Comparison of ENCODE assay signal across 18 cellular contexts in genomic region chr6:44339301-44339700, GRCh38. TPM values are rescaled to one million over a fixed set of nuclear protein-coding genes. Genes with fewer than 3 reads are reported as not detected.
DNase-seq lines count a peak whose midpoint lies in the region; ATAC-seq, FAIRE-seq and TF ChIP-seq lines count a peak whose summit lies in the region.
"Had no signal": no experiment of that assay in that cellular context is flagged by ENCODE, and none has a peak within 500 bp of the region (broad histone marks: within the 10 kb centered on the region; RNA-seq: fewer than 3 reads in every experiment).

No MANE protein-coding gene starts in this region.

- no peaks in the 10 kb centered on the region for H3K79me1 ChIP-seq in H9 (ENCODE audit: insufficient read depth, low read depth, low read length, poor library complexity, severe bottlenecking)

- H3K4me1 Mint-ChIP-seq in MCF 10A (ENCODE audit: insufficient read depth, unreplicated experiment): no peaks in the 10 kb centered on the region
- peaks cover 33 to 35% of the 10 kb centered on the region in 2 experiments for H3K4me1 Mint-ChIP-seq in H9
- H3K4me1 Mint-ChIP-seq in nephron progenitor cell: peaks cover 61% of the 10 kb centered on the region
- H3K4me1 Mint-ChIP-seq: CD8-positive, alpha-beta memory T cell had no signal

- in situ Hi-C loops in mammary epithelial cell (cut with MboI; ENCODE audit: low sequenced_read_pairs in 2 of 2): no loop called here

- 86% methylated on average over 5 of the region's 5 CpGs for WGBS in mammary epithelial cell (ENCODE audit: low coverage, missing lambda C conversion rate)
- WGBS in H9 (ENCODE audit: extremely low coverage, insufficient read length, low lambda C conversion rate): no CpG with 5 or more reads among the region's 5 CpGs

- H3K27me3 ChIP-seq in mammary epithelial cell (ENCODE audit: insufficient read depth, low read length) (peaks cover 4% of the 10 kb centered on the region), osteoblast (ENCODE audit: insufficient read depth, low read length) (peaks cover 46% of the 10 kb centered on the region), H9 (ENCODE audit: insufficient read depth, low read length) (no peaks in the 10 kb centered on the region)

- TF ChIP-seq CTCF in MCF 10A (IDR thresholded peaks at IDR 0.05; ENCODE audit: unreplicated experiment) (no peak), mammary epithelial cell (conservative IDR thresholded peaks at IDR 0.05 in 1 of 2, IDR thresholded peaks at IDR 0.05 in 1 of 2; ENCODE audit: extremely low read depth in 1 of 2, insufficient read depth in 1 of 2, low read depth in 1 of 2, low read length in 2 of 2) (no peak), osteoblast (IDR thresholded peaks at IDR 0.05; ENCODE audit: extremely low read depth, low read depth, low read length) (no peak), H9 (conservative IDR thresholded peaks at IDR 0.05) (no peak), nephron progenitor cell (IDR thresholded peaks at IDR 0.05) (no peak)

- H3K4ac ChIP-seq in H9 (ENCODE audit: low read depth, low read length): no peak overlapping the region

- H3K9me3 ChIP-seq in mammary epithelial cell (replicated peaks; ENCODE audit: insufficient read depth, low read length): no peaks in the 10 kb centered on the region
- H3K9me3 ChIP-seq in osteoblast (ENCODE audit: low read depth, low read length): no peaks in the 10 kb centered on the region
- no peaks in the 10 kb centered on the region for H3K9me3 ChIP-seq in H9 (ENCODE audit: control insufficient read depth, low read depth, low read length)
- H3K9me3 ChIP-seq: BLaER1 had no signal

- no peak overlapping the region for H3T11ph ChIP-seq in H9 (ENCODE audit: low read length)

- POLR2A ChIA-PET in MCF 10A (lab: Yijun Ruan, JAX): interaction anchor here (0.6 to 2.7 kb wide), 6 partner anchors 22 to 93 kb away, joined by 3 to 22 read pairs (median 7); partner anchors contain the start of genes AARS2, CDC5L and HSP90AB1

- H3K4me1 ChIP-seq in mammary epithelial cell (ENCODE audit: insufficient read depth, low read length): peaks cover 18% of the 10 kb centered on the region
- H3K4me1 ChIP-seq in osteoblast (ENCODE audit: insufficient read depth, low read length): no peaks in the 10 kb centered on the region
- peaks cover 2% of the 10 kb centered on the region; the same call in 1 of the 2 replicates for H3K4me1 ChIP-seq in H9 (ENCODE audit: insufficient read depth, low read length)

- H2BK5ac ChIP-seq in H9 (ENCODE audit: insufficient read length, low read length): no peak overlapping the region

- no peak overlapping the region for H2AFZ ChIP-seq in mammary epithelial cell (ENCODE audit: low read depth, low read length)
- H2AFZ ChIP-seq in osteoblast (ENCODE audit: low read length): no peak overlapping the region
- no peak overlapping the region for H2AFZ ChIP-seq in H9 (ENCODE audit: low read length)

- no peak for ATAC-seq in HG03432 (IDR thresholded peaks at IDR 0.05; ENCODE audit: unreplicated experiment)

- no peak overlapping the region for H3K56ac ChIP-seq in H9 (ENCODE audit: insufficient read length, low read depth, low read length)

- no peak overlapping the region for H2BK15ac ChIP-seq in H9 (ENCODE audit: low read depth, low read length)

- dilution Hi-C loops in mammary epithelial cell (cut with HindIII; ENCODE audit: low sequenced_read_pairs): loop anchor here (5.0 kb wide), 3 partner anchors 42 to 107 kb away; partner anchors contain the start of gene SLC35B2

- CTCF ChIA-PET in MCF 10A (lab: Yijun Ruan, JAX): interaction anchor here (0.6 to 9.8 kb wide), 28 partner anchors 8 to 565 kb away, joined by 3 to 214 read pairs (median 4); partner anchors contain the start of genes AARS2, NFKBIE, SLC35B2 and TMEM151B
- CTCF ChIA-PET in mammary epithelial cell (lab: Charles Lee; ENCODE audit: low non-redundant PET): interaction anchor here (0.7 kb wide), 2 partner anchors 71 to 73 kb away, joined by 4 to 5 read pairs; no protein-coding TSS in a partner anchor

- H4K5ac ChIP-seq in H9 (ENCODE audit: insufficient read length, low read depth, low read length): no peak overlapping the region

- no peak overlapping the region for H3K27ac Mint-ChIP-seq in MCF 10A (ENCODE audit: low read depth, unreplicated experiment)
- no peak overlapping the region for H3K27ac Mint-ChIP-seq in H9
- H3K27ac Mint-ChIP-seq in nephron progenitor cell: no peak overlapping the region
- H3K27ac Mint-ChIP-seq: CD8-positive, alpha-beta memory T cell had no signal

- H3K4me3 ChIP-seq in mammary epithelial cell (replicated peaks in 1 of 3; ENCODE audit: insufficient read depth in 1 of 3, low read depth in 2 of 3, low read length in 3 of 3) (no peak overlapping the region), osteoblast (ENCODE audit: insufficient read depth, low read length) (no peak overlapping the region)
- H3K4me3 ChIP-seq: BLaER1 had no signal

- intact Hi-C loops in MCF 10A (cut with micrococcal nuclease) (loop anchor here (2.0 kb wide), 1 partner anchor 166 kb away; no protein-coding TSS in a partner anchor), mammary epithelial cell (cut with micrococcal nuclease) (loop anchor here (2.0 kb wide), 1 partner anchor 26 kb away; the partner anchor contains the start of gene AARS2)

- H2AK5ac ChIP-seq in H9 (ENCODE audit: insufficient read length, low read length): no peak overlapping the region

- H2BK20ac ChIP-seq in H9 (ENCODE audit: low read depth, low read length, poor library complexity, severe bottlenecking): no peak overlapping the region

- BruUV-seq in MCF 10A (replicated peaks; lab: Mats Ljungman, UMichigan): no TSS peak
- BruUV-seq in mammary epithelial cell (replicated peaks; lab: Mats Ljungman, UMichigan): no TSS peak

- no peak overlapping the region for H4K91ac ChIP-seq in H9 (ENCODE audit: insufficient read length, low read depth, low read length)

- H3K36me3 ChIP-seq in mammary epithelial cell (ENCODE audit: insufficient read depth, low read length): no peaks in the 10 kb centered on the region
- H3K36me3 ChIP-seq in osteoblast (ENCODE audit: insufficient read depth, low read length): no peaks in the 10 kb centered on the region
- H3K36me3 ChIP-seq: BLaER1 had no signal

- H3K27me3 Mint-ChIP-seq in MCF 10A (ENCODE audit: insufficient read depth, unreplicated experiment) (peaks cover 48% of the 10 kb centered on the region), H9 (ENCODE audit: low read depth) (peaks cover 4% of the 10 kb centered on the region), nephron progenitor cell (ENCODE audit: low read depth, poor library complexity) (peaks cover 18% of the 10 kb centered on the region)

- H4K20me1 ChIP-seq in mammary epithelial cell (ENCODE audit: insufficient read depth, low read length) (no peaks in the 10 kb centered on the region), osteoblast (ENCODE audit: insufficient read depth, low read length) (peaks cover 4% of the 10 kb centered on the region), H9 (ENCODE audit: control insufficient read depth, insufficient read depth, insufficient read length) (no peaks in the 10 kb centered on the region)
- H4K20me1 ChIP-seq: BLaER1 had no signal

- no peak overlapping the region for H3K23ac ChIP-seq in H9 (ENCODE audit: insufficient read length, low read depth, low read length)

- no peak for FAIRE-seq in H54 (lab: Jason Lieb, UNC)
- FAIRE-seq: HTR-8/SVneo had no signal

- H3K79me2 ChIP-seq in mammary epithelial cell (ENCODE audit: insufficient read depth, low read length) (no peaks in the 10 kb centered on the region), osteoblast (ENCODE audit: insufficient read depth, low read length) (no peaks in the 10 kb centered on the region), H9 (ENCODE audit: insufficient read depth, low read length) (no peaks in the 10 kb centered on the region)

- no peak overlapping the region for H3K18ac ChIP-seq in H9 (ENCODE audit: insufficient read length, low read depth, low read length)

- DNase-seq in MCF 10A (ENCODE audit: unreplicated experiment) (peak; percentile 5), mammary epithelial cell (no peak), dermis blood vessel endothelial cell (peak; percentile 19), osteoblast (ENCODE audit: insufficient read length, low spot score, missing footprints) (peak; percentile 27), H54 (ENCODE audit: insufficient read length, low spot score) (no peak), H9 (no peak), nephron progenitor cell (no peak)
- DNase-seq: CD8-positive, alpha-beta memory T cell; DND-41; NCI-H1436 treated with DMSO at 0.1 percent for 48 hours; NCI-H2081 treated with DMSO at 0.1 percent for 48 hours; NCI-H82 had no signal

- H3K9me3 Mint-ChIP-seq in MCF 10A (ENCODE audit: unreplicated experiment) (no peaks in the 10 kb centered on the region), H9 (no peaks in the 10 kb centered on the region; a peak in 1 of 5 replicates), nephron progenitor cell (no peaks in the 10 kb centered on the region)
- H3K9me3 Mint-ChIP-seq: CD8-positive, alpha-beta memory T cell had no signal

- H3K27ac ChIP-seq in mammary epithelial cell (ENCODE audit: insufficient read depth, low read depth, low read length): no peak overlapping the region
- H3K27ac ChIP-seq in osteoblast (ENCODE audit: low read depth, low read length): no peak overlapping the region
- no peak overlapping the region for H3K27ac ChIP-seq in H9 (ENCODE audit: insufficient read length, low read depth, low read length)
- H3K27ac ChIP-seq: BLaER1, HL-60 had no signal

- no peak overlapping the region for H2BK120ac ChIP-seq in H9 (ENCODE audit: low read depth, low read length, poor library complexity, severe bottlenecking)

- H4K8ac ChIP-seq in H9 (replicated peaks; ENCODE audit: insufficient read length, low read depth, low read length): no peak overlapping the region

- TF ChIP-seq POLR2A in H54 (IDR thresholded peaks at IDR 0.05; ENCODE audit: low read depth, low read length): no peak

- H3K36me3 Mint-ChIP-seq in MCF 10A (ENCODE audit: insufficient read depth, unreplicated experiment) (no peaks in the 10 kb centered on the region), H9 (ENCODE audit: insufficient read depth in 1 of 3, low read depth in 3 of 3) (no peaks in the 10 kb centered on the region), nephron progenitor cell (ENCODE audit: low read depth) (no peaks in the 10 kb centered on the region)
- H3K36me3 Mint-ChIP-seq: CD8-positive, alpha-beta memory T cell had no signal

- no peaks in the 10 kb centered on the region for H3K23me2 ChIP-seq in H9 (ENCODE audit: insufficient read length, low read depth, low read length, poor library complexity, severe bottlenecking)

- H3K9ac ChIP-seq in mammary epithelial cell (ENCODE audit: insufficient read depth, low read length): no peak overlapping the region
- no peak overlapping the region for H3K9ac ChIP-seq in H9 (ENCODE audit: extremely low read depth, insufficient read length, low read length)
- H3K9ac ChIP-seq: BLaER1 had no signal

- H2BK12ac ChIP-seq in H9 (ENCODE audit: insufficient read length, low read depth, low read length): no peak overlapping the region

- H3K4me2 ChIP-seq in mammary epithelial cell (ENCODE audit: insufficient read depth, low read depth, low read length) (no peak overlapping the region), osteoblast (ENCODE audit: insufficient read depth, low read length) (no peak overlapping the region), H9 (ENCODE audit: insufficient read depth, insufficient read length, low read length) (no peak overlapping the region)
- H3K4me2 ChIP-seq: BLaER1 had no signal

- H3K14ac ChIP-seq in H9 (ENCODE audit: insufficient read depth, low read length): no peak overlapping the region

- no peak overlapping the region for H3K4me3 Mint-ChIP-seq in MCF 10A (ENCODE audit: unreplicated experiment)
- no peak overlapping the region for H3K4me3 Mint-ChIP-seq in H9
- no peak overlapping the region for H3K4me3 Mint-ChIP-seq in nephron progenitor cell
- H3K4me3 Mint-ChIP-seq: CD8-positive, alpha-beta memory T cell had no signal

RNA-seq across cellular contexts. Expression of gene SPATS1, which starts 3.1 kb away (rescaled TPM):
- total RNA-seq in MCF 10A (2022) (not detected in 2 replicates), mammary epithelial cell (not detected), dermis blood vessel endothelial cell (not detected in 2 replicates), osteoblast (not detected in 2 replicates), H9 (2021) (not detected in 2 replicates)
- polyA plus RNA-seq in mammary epithelial cell: not detected
- not detected for polyA minus RNA-seq in mammary epithelial cell
- total RNA-seq: A172; CD8-positive, alpha-beta memory T cell; Right ventricle myocardium inferior had no signal
- polyA plus RNA-seq: CD8-positive, alpha-beta memory T cell had no signal

RNA-seq across cellular contexts. Expression of gene AARS2, which starts 26.2 kb away (rescaled TPM):
- total RNA-seq in MCF 10A (2022) (15.5 and 23.2 TPM in 2 replicates), mammary epithelial cell (10 to 100 TPM in 1 of 2 donors, 1 to 10 TPM in 1; 9.2 to 16.8 TPM), dermis blood vessel endothelial cell (17.5 and 23.6 TPM in 2 replicates), osteoblast (6.2 and 6.5 TPM in 2 replicates), H9 (2021) (21.7 and 22.1 TPM in 2 replicates)
- 8.5 TPM for polyA plus RNA-seq in mammary epithelial cell
- 6.0 TPM for polyA minus RNA-seq in mammary epithelial cell

RNA-seq across cellular contexts. Expression of gene CDC5L, which starts 48.2 kb away (rescaled TPM):
- total RNA-seq in MCF 10A (2022): 23.1 and 26.4 TPM in 2 replicates
- 10 to 100 TPM; 13.2 to 19.5 TPM for total RNA-seq in mammary epithelial cell
- 10.2 TPM for polyA plus RNA-seq in mammary epithelial cell
- polyA minus RNA-seq in mammary epithelial cell: 4.4 TPM
- 26.2 and 31.1 TPM in 2 replicates for total RNA-seq in dermis blood vessel endothelial cell
- total RNA-seq in osteoblast: 21.8 and 22.8 TPM in 2 replicates
- total RNA-seq in H9 (2021): 34.3 and 34.6 TPM in 2 replicates

Comparison
In these comparisons a context has a peak if more than half of its experiments do, and no peak if none do; other contexts are left out.
1. DNase-seq: peak in MCF 10A (single experiment), dermis blood vessel endothelial cell (single experiment) and osteoblast (single experiment); none in mammary epithelial cell (single experiment), H54 (single experiment), H9 (single experiment) and nephron progenitor cell (single experiment).